16 cellular contexts compared by ENCODE assay signal in the genomic region with DNA sequence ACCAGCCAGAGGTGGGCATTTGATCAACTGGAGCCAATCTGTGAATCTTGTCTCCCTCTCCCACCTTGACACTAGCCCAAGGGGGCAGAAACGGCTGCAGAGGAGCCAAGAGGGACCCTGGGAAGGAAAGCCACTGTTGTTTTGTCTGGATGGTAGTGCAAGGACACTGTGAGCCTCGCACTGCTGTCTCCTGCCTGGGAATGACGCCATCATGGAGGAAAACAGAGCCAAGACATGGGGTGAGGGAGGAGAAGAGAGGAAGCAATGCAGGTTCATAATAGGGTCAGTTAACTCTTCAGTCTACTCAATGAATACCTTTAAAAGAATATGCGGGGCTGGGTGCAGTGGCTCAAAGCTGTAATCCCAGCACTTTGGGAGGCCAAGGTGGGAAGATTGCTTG.
DNase-seq lines count a peak whose midpoint lies in the region; ATAC-seq, FAIRE-seq and TF ChIP-seq lines count a peak whose summit lies in the region.
"Had no signal": no experiment of that assay in that cellular context is flagged by ENCODE, and none has a peak within 500 bp of the region (broad histone marks: within the 10 kb centered on the region; RNA-seq: fewer than 3 reads in every experiment).

No MANE protein-coding gene starts in this region.

- peaks cover 3% of the 10 kb centered on the region for H3K27me3 Mint-ChIP-seq in neural crest cell (ENCODE audit: low read depth)
- peaks cover 13 to 32% (median 23%) of the 10 kb centered on the region in 3 donors for H3K27me3 Mint-ChIP-seq in CD14-positive monocyte (ENCODE audit: low read depth in 3 of 3)

- no peaks in the 10 kb centered on the region for H3K36me3 ChIP-seq in left ventricle myocardium inferior

- no peak for ATAC-seq in Right ventricle myocardium superior (ENCODE audit: poor library complexity)

- H3K27ac Mint-ChIP-seq in neural crest cell (ENCODE audit: unreplicated experiment) (peak overlapping the region; percentile 88), CD14-positive monocyte (no peak overlapping the region)

- H3K27ac ChIP-seq in left ventricle myocardium inferior (replicated peaks) (peak overlapping the region; percentile 72), dorsolateral prefrontal cortex (peak overlapping the region in 33 of 59 donors; percentile 3 to 92 (median 80))
- H3K27ac ChIP-seq: C4-2B had no signal

- no peak for TF ChIP-seq CTCF in left ventricle myocardium inferior (IDR thresholded peaks at IDR 0.05; ENCODE audit: borderline replicate concordance)
- TF ChIP-seq CTCF in dorsolateral prefrontal cortex (IDR thresholded peaks at IDR 0.05 in 54 of 56, conservative IDR thresholded peaks at IDR 0.05 in 2 of 56; ENCODE audit: low read depth in 1 of 56, partially characterized antibody in 56 of 56): no peak
- no peak for TF ChIP-seq CTCF in neural crest cell (conservative IDR thresholded peaks at IDR 0.05)
- TF ChIP-seq CTCF in CD14-positive monocyte (IDR thresholded peaks at IDR 0.05): no peak

- intact Hi-C loops in left ventricle myocardium inferior (cut with micrococcal nuclease) (no loop called here), Right ventricle myocardium superior (cut with DNase I) (no loop called here), dorsolateral prefrontal cortex (cut with DNase I) (loop anchor here in 1 of 2 donors (10.0 kb wide), 3 partner anchors 122 to 322 kb away; no protein-coding TSS in a partner anchor), CD14-positive monocyte (cut with micrococcal nuclease) (no loop called here)

- H3K4me1 ChIP-seq in left ventricle myocardium inferior: no peaks in the 10 kb centered on the region

- H3K9me3 Mint-ChIP-seq in neural crest cell (peaks cover 2% of the 10 kb centered on the region), CD14-positive monocyte (peaks cover 0 to 8% (median 4%) of the 10 kb centered on the region in 7 donors)

- H3K4me3 ChIP-seq in left ventricle myocardium inferior: no peak overlapping the region
- peak overlapping the region in 4 of 59 donors; percentile 44 to 53 (median 50) for H3K4me3 ChIP-seq in dorsolateral prefrontal cortex

- peaks cover 68% of the 10 kb centered on the region for H3K27me3 ChIP-seq in left ventricle myocardium inferior (ENCODE audit: low read depth)
- H3K27me3 ChIP-seq in dorsolateral prefrontal cortex: no peaks in the 10 kb centered on the region

- H3K36me3 Mint-ChIP-seq in neural crest cell (ENCODE audit: low read depth): no peaks in the 10 kb centered on the region
- H3K36me3 Mint-ChIP-seq in CD14-positive monocyte: no peaks in the 10 kb centered on the region

- peak; percentile 83 for FAIRE-seq in urothelium cell line (lab: Jason Lieb, UNC)
- FAIRE-seq: GM18507 had no signal

- H3K4me1 Mint-ChIP-seq in neural crest cell (peaks cover 71% of the 10 kb centered on the region), CD14-positive monocyte (no peaks in the 10 kb centered on the region)

- H3K9me3 ChIP-seq in left ventricle myocardium inferior (replicated peaks): no peaks in the 10 kb centered on the region
- H3K9me3 ChIP-seq: Caco-2 had no signal

- DNase-seq in left ventricle myocardium inferior (no peak), Right ventricle myocardium superior (no peak), dorsolateral prefrontal cortex (no peak), neural crest cell (ENCODE audit: low read depth, low spot score) (no peak), urothelium cell line (ENCODE audit: low spot score) (no peak), ureter (ENCODE audit: low spot score) (no peak), CD14-positive monocyte (ENCODE audit: low spot score) (no peak)
- no peak for DNase-seq in stimulated activated CD4-positive, alpha-beta T cell treated with anti-CD3 and anti-CD28 coated beads, Interleukin-4, amount 100 ng/mL, for 4 hours
- DNase-seq: Caco-2; KBM-7; NCI-H345; NCI-H69; NK-92 treated with Interleukin-12 subunit alpha and Interleukin-12 subunit beta, amount 100 ng/mL, for 24 hours; OCI-M1 had no signal

- no peak overlapping the region for H3K4me3 Mint-ChIP-seq in neural crest cell
- H3K4me3 Mint-ChIP-seq in CD14-positive monocyte: no peak overlapping the region
